14 cellular contexts compared by ENCODE assay signal in the genomic region with DNA sequence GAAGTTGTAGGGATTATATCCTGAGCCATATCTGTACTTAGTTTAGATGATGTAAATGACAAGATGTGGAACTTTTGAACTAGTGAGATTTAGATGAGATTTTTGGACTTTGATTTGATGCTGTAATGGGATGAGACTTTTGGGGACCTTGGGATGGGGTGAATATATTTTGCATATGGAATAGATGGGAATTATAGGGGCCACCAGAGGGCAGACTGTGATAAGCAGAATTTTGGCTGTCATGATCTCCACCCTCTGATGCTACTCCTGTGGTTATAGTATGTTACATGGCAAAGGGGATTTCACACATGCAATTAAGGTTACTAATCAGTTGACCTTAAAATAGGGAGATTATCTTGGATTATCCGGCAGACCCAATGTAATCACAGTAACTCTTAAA.
DNase-seq lines count a peak whose midpoint lies in the region; TF ChIP-seq lines count a peak whose summit lies in the region.
"Had no signal": no experiment of that assay in that cellular context is flagged by ENCODE, and none has a peak within 500 bp of the region (broad histone marks: within the 10 kb centered on the region; RNA-seq: fewer than 3 reads in every experiment).

No MANE protein-coding gene starts in this region.

- H2AFZ ChIP-seq in MM.1S (ENCODE audit: low read length), result no peak overlapping the region

- H3K9me2 ChIP-seq in MM.1S (replicated peaks; ENCODE audit: insufficient read depth, low read length), result no peaks in the 10 kb centered on the region

- H3K4me2 ChIP-seq in MM.1S (ENCODE audit: low read depth, low read length) (no peak overlapping the region), mesendoderm (ENCODE audit: low read length) (no peak overlapping the region)

- no peak overlapping the region for H3K23ac ChIP-seq in mesendoderm (ENCODE audit: low read length)

- no peak overlapping the region for H2BK5ac ChIP-seq in mesendoderm (ENCODE audit: low read length)

- H3K9ac ChIP-seq in MM.1S (ENCODE audit: low read length), result no peak overlapping the region
- no peak overlapping the region for H3K9ac ChIP-seq in mesendoderm (ENCODE audit: low read length)

- H3K36me3 ChIP-seq in MM.1S (replicated peaks; ENCODE audit: insufficient read depth, low read length) (no peaks in the 10 kb centered on the region), mesendoderm (ENCODE audit: control insufficient read depth, insufficient read depth, low read length) (no peaks in the 10 kb centered on the region)
- H3K36me3 ChIP-seq: cardiac muscle cell, prostate gland had no signal

- H3K79me1 ChIP-seq in mesendoderm (ENCODE audit: low read length), result no peaks in the 10 kb centered on the region

- no peaks in the 10 kb centered on the region for H3K4me1 ChIP-seq in MM.1S (ENCODE audit: low read length)
- no peaks in the 10 kb centered on the region for H3K4me1 ChIP-seq in mesendoderm (ENCODE audit: control insufficient read depth, low read depth, low read length)
- H3K4me1 ChIP-seq: prostate gland, testis had no signal

- peak; percentile 0 for DNase-seq in NCI-H1105 (lab: John Stamatoyannopoulos, UW)
- DNase-seq in NCI-H1105 treated with DMSO at 0.1 percent for 48 hours (lab: John Stamatoyannopoulos, UW), result no peak
- no peak for DNase-seq in MM.1S
- peak; percentile 2 for DNase-seq in mesendoderm
- no peak for DNase-seq in activated CD4-positive, CD25-positive, alpha-beta regulatory T cell (lab: John Stamatoyannopoulos, UW)
- no peak for DNase-seq in kidney glomerular epithelial cell (lab: John Stamatoyannopoulos, UW)
- no peak for DNase-seq in NCI-H187 treated with DMSO at 0.1 percent for 48 hours (lab: John Stamatoyannopoulos, UW)
- DNase-seq: activated CD8-positive, alpha-beta memory T cell treated with anti-CD3 and anti-CD28 coated beads, Interleukin-2, amount 50 U/mL, for 48 hours; activated naive CD4-positive, alpha-beta T cell treated with anti-CD3 and anti-CD28 coated beads, Interleukin-2, amount 50 U/mL, for 16 hours; head of caudate nucleus; testis had no signal

- H2BK120ac ChIP-seq in mesendoderm (ENCODE audit: low read depth, low read length), result no peak overlapping the region

- H3K27ac ChIP-seq in MM.1S (ENCODE audit: low read length) (no peak overlapping the region), VCaP (no peak overlapping the region), mesendoderm (ENCODE audit: low read depth, low read length) (no peak overlapping the region)
- H3K27ac ChIP-seq: cardiac muscle cell, prostate gland, testis had no signal

- no peaks in the 10 kb centered on the region for H3K27me3 ChIP-seq in MM.1S (replicated peaks; ENCODE audit: insufficient read depth, low read length)
- no peaks in the 10 kb centered on the region for H3K27me3 ChIP-seq in mesendoderm (ENCODE audit: insufficient read depth, low read length, poor library complexity)
- H3K27me3 ChIP-seq: cardiac muscle cell, testis had no signal

- H4K5ac ChIP-seq in mesendoderm (ENCODE audit: low read length), result no peak overlapping the region

- H3K79me2 ChIP-seq in MM.1S (ENCODE audit: low read length) (no peaks in the 10 kb centered on the region), mesendoderm (ENCODE audit: control insufficient read depth, insufficient read depth, low read length) (no peaks in the 10 kb centered on the region)

- no peak overlapping the region for H4K8ac ChIP-seq in mesendoderm (ENCODE audit: low read depth, low read length)

- H3K9me3 ChIP-seq in MM.1S (replicated peaks; ENCODE audit: insufficient read depth, low read length), result no peaks in the 10 kb centered on the region
- H3K9me3 ChIP-seq: prostate gland, testis had no signal

- H4K20me1 ChIP-seq in MM.1S (ENCODE audit: insufficient read depth, low read length), result no peaks in the 10 kb centered on the region

- no peaks in the 10 kb centered on the region for H3F3A ChIP-seq in MM.1S (ENCODE audit: insufficient read depth, low read length)

- H3K4me3 ChIP-seq in MM.1S (ENCODE audit: low read length), result no peak overlapping the region
- no peak overlapping the region for H3K4me3 ChIP-seq in mesendoderm (ENCODE audit: low read length)
- H3K4me3 ChIP-seq: cardiac muscle cell, prostate gland, testis had no signal

- H2BK15ac ChIP-seq in mesendoderm (replicated peaks; ENCODE audit: low read depth), result no peak overlapping the region

- H3K4ac ChIP-seq in mesendoderm (ENCODE audit: low read depth, low read length), result no peak overlapping the region

- H2AK5ac ChIP-seq in mesendoderm (ENCODE audit: low read length), result no peak overlapping the region

- TF ChIP-seq CTCF in MM.1S (IDR thresholded peaks at IDR 0.05; ENCODE audit: low read length) (peak; percentile 9; the same call in 1 of the 2 replicates), VCaP (conservative IDR thresholded peaks at IDR 0.05) (peak; percentile 15; the same call in 1 of the 2 replicates)

- WGBS in mesendoderm (ENCODE audit: extremely low coverage, insufficient coverage, low lambda C conversion rate), result no CpG with 5 or more reads among the region's 1 CpG

- no peak overlapping the region for H3K18ac ChIP-seq in mesendoderm (ENCODE audit: low read length)

- no peak overlapping the region for H3K56ac ChIP-seq in mesendoderm (ENCODE audit: low read length)

Comparison
In these comparisons a context has a peak if more than half of its experiments do, and no peak if none do; other contexts are left out.
1. DNase-seq: peak in NCI-H1105 (single experiment) and mesendoderm (single experiment); none in NCI-H1105 treated with DMSO at 0.1 percent for 48 hours (single experiment), MM.1S (single experiment), activated CD4-positive, CD25-positive, alpha-beta regulatory T cell (0 of 4), kidney glomerular epithelial cell (single experiment) and NCI-H187 treated with DMSO at 0.1 percent for 48 hours (single experiment).